9 cellular contexts compared by ENCODE assay signal in genomic region chr1:96416690-96417444, GRCh38.
A peak's percentile ranks its signal among the peaks of the same experiment; 100 is the strongest.
DNase-seq lines count a peak whose midpoint lies in the region; ATAC-seq, FAIRE-seq and TF ChIP-seq lines count a peak whose summit lies in the region.
"Had no signal": no experiment of that assay in that cellular context is flagged by ENCODE, and none has a peak within 500 bp of the region (broad histone marks: within the 10 kb centered on the region; RNA-seq: fewer than 3 reads in every experiment).

No MANE protein-coding gene starts in this region.

- FAIRE-seq in H54 (lab: Jason Lieb, UNC) = peak; percentile 27

- H3K4me2 ChIP-seq in KMS-11 = peak overlapping the region; percentile 55

- DNase-seq in H54 (ENCODE audit: insufficient read length, low spot score) = no peak
- DNase-seq in kidney tubule cell (ENCODE audit: low spot score) = peak; percentile 37
- DNase-seq in NCI-H128 (lab: John Stamatoyannopoulos, UW; ENCODE audit: unreplicated experiment) = no peak
- no peak for DNase-seq in activated CD4-positive, CD25-positive, alpha-beta regulatory T cell treated with anti-CD3 and anti-CD28 coated beads, Interleukin-2, amount 50 U/mL, for 72 hours
- DNase-seq in dorsolateral prefrontal cortex = no peak
- DNase-seq in caudate nucleus (lab: John Stamatoyannopoulos, UW) = no peak
- DNase-seq: NCI-H1048 had no signal

- H3K79me2 ChIP-seq in KMS-11 (ENCODE audit: insufficient read depth, low read depth) = no peaks in the 10 kb centered on the region

- H4K20me1 ChIP-seq in KMS-11 (ENCODE audit: insufficient read depth) = no peaks in the 10 kb centered on the region

- no peaks in the 10 kb centered on the region for H3K27me3 ChIP-seq in KMS-11 (ENCODE audit: insufficient read depth, low read depth)
- no peaks in the 10 kb centered on the region for H3K27me3 ChIP-seq in dorsolateral prefrontal cortex

- intact Hi-C loops in dorsolateral prefrontal cortex (cut with DNase I) = no loop called here

- peak overlapping the region; percentile 9; the same call in 1 of the 2 replicates for H3K9ac ChIP-seq in KMS-11

- no peaks in the 10 kb centered on the region for H3K36me3 ChIP-seq in KMS-11 (ENCODE audit: insufficient read depth)

- H2AFZ ChIP-seq in KMS-11 (ENCODE audit: low read depth) = peak overlapping the region; percentile 27; the same call in 1 of the 2 replicates

- peaks cover 25% of the 10 kb centered on the region for H3K4me1 ChIP-seq in KMS-11 (ENCODE audit: low read depth, poor library complexity, severe bottlenecking)

- H3K4me3 ChIP-seq in KMS-11 (IDR thresholded peaks at IDR 0.05; ENCODE audit: insufficient read depth, low read depth, low read length) = no peak overlapping the region
- H3K4me3 ChIP-seq in dorsolateral prefrontal cortex = no peak overlapping the region

- no peak for TF ChIP-seq POLR2A in H54 (IDR thresholded peaks at IDR 0.05; ENCODE audit: low read depth, low read length)

- no peak for TF ChIP-seq CTCF in KMS-11 (conservative IDR thresholded peaks at IDR 0.05; ENCODE audit: low read depth, low read length)
- TF ChIP-seq CTCF in dorsolateral prefrontal cortex (IDR thresholded peaks at IDR 0.05 in 54 of 56, conservative IDR thresholded peaks at IDR 0.05 in 2 of 56; ENCODE audit: low read depth in 1 of 56, partially characterized antibody in 56 of 56) = no peak

- H3K27ac ChIP-seq in KMS-11 = peak overlapping the region; percentile 58
- H3K27ac ChIP-seq in dorsolateral prefrontal cortex = no peak overlapping the region
- H3K27ac ChIP-seq in caudate nucleus (ENCODE audit: low read depth, low read length) = no peak overlapping the region

- peak; percentile 97 for ATAC-seq in GM18520 (IDR thresholded peaks at IDR 0.05; ENCODE audit: unreplicated experiment)
